Comparison of ENCODE assay signal across 1 cellular context in genomic region chr22:42536634-42537033, GRCh38. TPM values are rescaled to one million over a fixed set of nuclear protein-coding genes. Genes with fewer than 3 reads are reported as not detected.
"Had no signal": no experiment of that assay in that cellular context is flagged by ENCODE, and none has a peak within 500 bp of the region (broad histone marks: within the 10 kb centered on the region; RNA-seq: fewer than 3 reads in every experiment).

No MANE protein-coding gene starts in this region.

RNA-seq across cellular contexts. Expression of gene SERHL2, which starts 17.1 kb away (rescaled TPM):
- total RNA-seq: natural killer cell treated with Interleukin-12 subunit alpha and Interleukin-12 subunit beta and Interleukin-15 and Interleukin-18, amount 100 ng/mL, for 72 hours had no signal
